ENCODE assay signal across 2 cellular contexts in the genomic region with DNA sequence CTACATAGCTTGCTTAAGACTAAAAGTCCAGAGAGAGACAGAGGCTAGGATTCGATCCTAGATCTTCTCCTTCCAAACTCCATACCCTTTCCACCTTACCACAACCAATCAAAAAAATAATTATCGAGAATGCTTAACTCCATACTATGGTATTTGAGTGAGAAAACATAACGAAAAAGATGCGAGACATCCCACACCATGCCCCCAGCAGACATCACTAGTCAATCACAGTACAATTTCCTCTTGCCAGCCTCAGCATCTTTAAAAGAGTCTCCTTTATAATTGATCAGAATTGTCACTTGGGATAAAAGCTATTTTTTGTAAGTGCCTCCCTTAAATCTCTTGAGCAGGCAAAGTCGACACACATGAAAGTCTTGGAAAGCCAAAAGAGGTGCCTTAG.
TF ChIP-seq lines count a peak whose summit lies in the region.

No MANE protein-coding gene starts in this region.

TF ChIP-seq in HEK293, 187 proteins besides CTCF, POLR2A, EP300 and RAD21:
- TF ChIP-seq, protein P1, sequence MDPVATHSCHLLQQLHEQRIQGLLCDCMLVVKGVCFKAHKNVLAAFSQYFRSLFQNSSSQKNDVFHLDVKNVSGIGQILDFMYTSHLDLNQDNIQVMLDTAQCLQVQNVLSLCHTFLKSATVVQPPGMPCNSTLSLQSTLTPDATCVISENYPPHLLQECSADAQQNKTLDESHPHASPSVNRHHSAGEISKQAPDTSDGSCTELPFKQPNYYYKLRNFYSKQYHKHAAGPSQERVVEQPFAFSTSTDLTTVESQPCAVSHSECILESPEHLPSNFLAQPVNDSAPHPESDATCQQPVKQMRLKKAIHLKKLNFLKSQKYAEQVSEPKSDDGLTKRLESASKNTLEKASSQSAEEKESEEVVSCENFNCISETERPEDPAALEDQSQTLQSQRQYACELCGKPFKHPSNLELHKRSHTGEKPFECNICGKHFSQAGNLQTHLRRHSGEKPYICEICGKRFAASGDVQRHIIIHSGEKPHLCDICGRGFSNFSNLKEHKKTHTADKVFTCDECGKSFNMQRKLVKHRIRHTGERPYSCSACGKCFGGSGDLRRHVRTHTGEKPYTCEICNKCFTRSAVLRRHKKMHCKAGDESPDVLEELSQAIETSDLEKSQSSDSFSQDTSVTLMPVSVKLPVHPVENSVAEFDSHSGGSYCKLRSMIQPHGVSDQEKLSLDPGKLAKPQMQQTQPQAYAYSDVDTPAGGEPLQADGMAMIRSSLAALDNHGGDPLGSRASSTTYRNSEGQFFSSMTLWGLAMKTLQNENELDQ (tag by site-specific recombination; IDR thresholded peaks at IDR 0.05; ENCODE audit: low read depth) = no peak
- peak; percentile 82; the same call in 1 of the 2 replicates for TF ChIP-seq ZNF23 (tag by site-specific recombination; IDR thresholded peaks at IDR 0.05; ENCODE audit: borderline replicate concordance)

TF ChIP-seq in GM12878, 131 proteins besides CTCF, POLR2A, EP300 and RAD21 (continues in another document):
- peak; percentile 58; the same call in 1 of the 2 replicates for TF ChIP-seq ZNF217 (IDR thresholded peaks at IDR 0.05)
- no peak for TF ChIP-seq CBFB (IDR thresholded peaks at IDR 0.05; ENCODE audit: low read depth)
- TF ChIP-seq, protein P2, sequence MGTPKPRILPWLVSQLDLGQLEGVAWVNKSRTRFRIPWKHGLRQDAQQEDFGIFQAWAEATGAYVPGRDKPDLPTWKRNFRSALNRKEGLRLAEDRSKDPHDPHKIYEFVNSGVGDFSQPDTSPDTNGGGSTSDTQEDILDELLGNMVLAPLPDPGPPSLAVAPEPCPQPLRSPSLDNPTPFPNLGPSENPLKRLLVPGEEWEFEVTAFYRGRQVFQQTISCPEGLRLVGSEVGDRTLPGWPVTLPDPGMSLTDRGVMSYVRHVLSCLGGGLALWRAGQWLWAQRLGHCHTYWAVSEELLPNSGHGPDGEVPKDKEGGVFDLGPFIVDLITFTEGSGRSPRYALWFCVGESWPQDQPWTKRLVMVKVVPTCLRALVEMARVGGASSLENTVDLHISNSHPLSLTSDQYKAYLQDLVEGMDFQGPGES (IDR thresholded peaks at IDR 0.05) = no peak
- no peak for TF ChIP-seq IRF4 (IDR thresholded peaks at IDR 0.05; ENCODE audit: low read depth, low read length)
- TF ChIP-seq ETV6 (conservative IDR thresholded peaks at IDR 0.05 in 1 of 2, IDR thresholded peaks at IDR 0.05 in 1 of 2; ENCODE audit: borderline replicate concordance in 1 of 2, low read depth in 1 of 2) = peak in 1 of 2 experiments; percentile 13; a peak in 1 of 4 replicates
- TF ChIP-seq WRNIP1 (IDR thresholded peaks at IDR 0.05; ENCODE audit: borderline replicate concordance, low read depth, low read length) = no peak
- TF ChIP-seq, protein P3, sequence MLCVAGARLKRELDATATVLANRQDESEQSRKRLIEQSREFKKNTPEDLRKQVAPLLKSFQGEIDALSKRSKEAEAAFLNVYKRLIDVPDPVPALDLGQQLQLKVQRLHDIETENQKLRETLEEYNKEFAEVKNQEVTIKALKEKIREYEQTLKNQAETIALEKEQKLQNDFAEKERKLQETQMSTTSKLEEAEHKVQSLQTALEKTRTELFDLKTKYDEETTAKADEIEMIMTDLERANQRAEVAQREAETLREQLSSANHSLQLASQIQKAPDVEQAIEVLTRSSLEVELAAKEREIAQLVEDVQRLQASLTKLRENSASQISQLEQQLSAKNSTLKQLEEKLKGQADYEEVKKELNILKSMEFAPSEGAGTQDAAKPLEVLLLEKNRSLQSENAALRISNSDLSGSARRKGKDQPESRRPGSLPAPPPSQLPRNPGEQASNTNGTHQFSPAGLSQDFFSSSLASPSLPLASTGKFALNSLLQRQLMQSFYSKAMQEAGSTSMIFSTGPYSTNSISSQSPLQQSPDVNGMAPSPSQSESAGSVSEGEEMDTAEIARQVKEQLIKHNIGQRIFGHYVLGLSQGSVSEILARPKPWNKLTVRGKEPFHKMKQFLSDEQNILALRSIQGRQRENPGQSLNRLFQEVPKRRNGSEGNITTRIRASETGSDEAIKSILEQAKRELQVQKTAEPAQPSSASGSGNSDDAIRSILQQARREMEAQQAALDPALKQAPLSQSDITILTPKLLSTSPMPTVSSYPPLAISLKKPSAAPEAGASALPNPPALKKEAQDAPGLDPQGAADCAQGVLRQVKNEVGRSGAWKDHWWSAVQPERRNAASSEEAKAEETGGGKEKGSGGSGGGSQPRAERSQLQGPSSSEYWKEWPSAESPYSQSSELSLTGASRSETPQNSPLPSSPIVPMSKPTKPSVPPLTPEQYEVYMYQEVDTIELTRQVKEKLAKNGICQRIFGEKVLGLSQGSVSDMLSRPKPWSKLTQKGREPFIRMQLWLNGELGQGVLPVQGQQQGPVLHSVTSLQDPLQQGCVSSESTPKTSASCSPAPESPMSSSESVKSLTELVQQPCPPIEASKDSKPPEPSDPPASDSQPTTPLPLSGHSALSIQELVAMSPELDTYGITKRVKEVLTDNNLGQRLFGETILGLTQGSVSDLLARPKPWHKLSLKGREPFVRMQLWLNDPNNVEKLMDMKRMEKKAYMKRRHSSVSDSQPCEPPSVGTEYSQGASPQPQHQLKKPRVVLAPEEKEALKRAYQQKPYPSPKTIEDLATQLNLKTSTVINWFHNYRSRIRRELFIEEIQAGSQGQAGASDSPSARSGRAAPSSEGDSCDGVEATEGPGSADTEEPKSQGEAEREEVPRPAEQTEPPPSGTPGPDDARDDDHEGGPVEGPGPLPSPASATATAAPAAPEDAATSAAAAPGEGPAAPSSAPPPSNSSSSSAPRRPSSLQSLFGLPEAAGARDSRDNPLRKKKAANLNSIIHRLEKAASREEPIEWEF (IDR thresholded peaks at IDR 0.05; ENCODE audit: insufficient replicate concordance, low read depth, low read length) = peak; percentile 33
- 0 out of 2 replicates have a peak, but pooled peaks have one; percentile 23 for TF ChIP-seq RUNX3 (IDR thresholded peaks at IDR 0.05; ENCODE audit: low read length)
- TF ChIP-seq HCFC1 (IDR thresholded peaks at IDR 0.05; ENCODE audit: low read length) = peak; percentile 36; the same call in 1 of the 2 replicates
- no peak for TF ChIP-seq NR2F1 (conservative IDR thresholded peaks at IDR 0.05)
- no peak for TF ChIP-seq RB1 (IDR thresholded peaks at IDR 0.05; ENCODE audit: borderline replicate concordance)
- no peak for TF ChIP-seq STAT3 (IDR thresholded peaks at IDR 0.05; ENCODE audit: low read depth, low read length)
- no peak for TF ChIP-seq SUPT20H (IDR thresholded peaks at IDR 0.05; ENCODE audit: borderline replicate concordance, control insufficient read depth, low read depth, low read length)
- TF ChIP-seq, protein P4, sequence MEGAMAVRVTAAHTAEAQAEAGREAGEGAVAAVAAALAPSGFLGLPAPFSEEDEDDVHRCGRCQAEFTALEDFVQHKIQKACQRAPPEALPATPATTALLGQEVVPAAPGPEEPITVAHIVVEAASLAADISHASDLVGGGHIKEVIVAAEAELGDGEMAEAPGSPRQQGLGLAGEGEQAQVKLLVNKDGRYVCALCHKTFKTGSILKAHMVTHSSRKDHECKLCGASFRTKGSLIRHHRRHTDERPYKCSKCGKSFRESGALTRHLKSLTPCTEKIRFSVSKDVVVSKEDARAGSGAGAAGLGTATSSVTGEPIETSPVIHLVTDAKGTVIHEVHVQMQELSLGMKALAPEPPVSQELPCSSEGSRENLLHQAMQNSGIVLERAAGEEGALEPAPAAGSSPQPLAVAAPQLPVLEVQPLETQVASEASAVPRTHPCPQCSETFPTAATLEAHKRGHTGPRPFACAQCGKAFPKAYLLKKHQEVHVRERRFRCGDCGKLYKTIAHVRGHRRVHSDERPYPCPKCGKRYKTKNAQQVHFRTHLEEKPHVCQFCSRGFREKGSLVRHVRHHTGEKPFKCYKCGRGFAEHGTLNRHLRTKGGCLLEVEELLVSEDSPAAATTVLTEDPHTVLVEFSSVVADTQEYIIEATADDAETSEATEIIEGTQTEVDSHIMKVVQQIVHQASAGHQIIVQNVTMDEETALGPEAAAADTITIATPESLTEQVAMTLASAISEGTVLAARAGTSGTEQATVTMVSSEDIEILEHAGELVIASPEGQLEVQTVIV (IDR thresholded peaks at IDR 0.05; ENCODE audit: borderline replicate concordance, partially characterized antibody) = no peak
- TF ChIP-seq RFX5 (IDR thresholded peaks at IDR 0.05; ENCODE audit: low read depth, low read length) = no peak
- TF ChIP-seq NBN (IDR thresholded peaks at IDR 0.05) = peak; percentile 18; the same call in 1 of the 2 replicates
- no peak for TF ChIP-seq RCOR1 (conservative IDR thresholded peaks at IDR 0.05; ENCODE audit: low read depth, low read length)
- no peak for TF ChIP-seq ZZZ3 (IDR thresholded peaks at IDR 0.05; ENCODE audit: control insufficient read depth, insufficient read length, low read depth)
- TF ChIP-seq CHD4 (IDR thresholded peaks at IDR 0.05) = no peak
- no peak for TF ChIP-seq ATF3 (IDR thresholded peaks at IDR 0.05; ENCODE audit: borderline replicate concordance, extremely low read depth, low read depth, low read length)
- TF ChIP-seq ZNF687 (IDR thresholded peaks at IDR 0.05) = no peak
- peak in 1 of 2 experiments; percentile 77; a peak in 2 of 4 replicates for TF ChIP-seq SRF (IDR thresholded peaks at IDR 0.05; ENCODE audit: low read depth in 2 of 2, low read length in 2 of 2)
- no peak for TF ChIP-seq USF1 (IDR thresholded peaks at IDR 0.05; ENCODE audit: borderline replicate concordance, extremely low read length, insufficient read depth, low read depth, low read length)
- TF ChIP-seq, protein P5, sequence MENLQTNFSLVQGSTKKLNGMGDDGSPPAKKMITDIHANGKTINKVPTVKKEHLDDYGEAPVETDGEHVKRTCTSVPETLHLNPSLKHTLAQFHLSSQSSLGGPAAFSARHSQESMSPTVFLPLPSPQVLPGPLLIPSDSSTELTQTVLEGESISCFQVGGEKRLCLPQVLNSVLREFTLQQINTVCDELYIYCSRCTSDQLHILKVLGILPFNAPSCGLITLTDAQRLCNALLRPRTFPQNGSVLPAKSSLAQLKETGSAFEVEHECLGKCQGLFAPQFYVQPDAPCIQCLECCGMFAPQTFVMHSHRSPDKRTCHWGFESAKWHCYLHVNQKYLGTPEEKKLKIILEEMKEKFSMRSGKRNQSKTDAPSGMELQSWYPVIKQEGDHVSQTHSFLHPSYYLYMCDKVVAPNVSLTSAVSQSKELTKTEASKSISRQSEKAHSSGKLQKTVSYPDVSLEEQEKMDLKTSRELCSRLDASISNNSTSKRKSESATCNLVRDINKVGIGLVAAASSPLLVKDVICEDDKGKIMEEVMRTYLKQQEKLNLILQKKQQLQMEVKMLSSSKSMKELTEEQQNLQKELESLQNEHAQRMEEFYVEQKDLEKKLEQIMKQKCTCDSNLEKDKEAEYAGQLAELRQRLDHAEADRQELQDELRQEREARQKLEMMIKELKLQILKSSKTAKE (IDR thresholded peaks at IDR 0.05; ENCODE audit: low read depth, poor library complexity, severe bottlenecking) = peak; percentile 17
- TF ChIP-seq, protein P6, sequence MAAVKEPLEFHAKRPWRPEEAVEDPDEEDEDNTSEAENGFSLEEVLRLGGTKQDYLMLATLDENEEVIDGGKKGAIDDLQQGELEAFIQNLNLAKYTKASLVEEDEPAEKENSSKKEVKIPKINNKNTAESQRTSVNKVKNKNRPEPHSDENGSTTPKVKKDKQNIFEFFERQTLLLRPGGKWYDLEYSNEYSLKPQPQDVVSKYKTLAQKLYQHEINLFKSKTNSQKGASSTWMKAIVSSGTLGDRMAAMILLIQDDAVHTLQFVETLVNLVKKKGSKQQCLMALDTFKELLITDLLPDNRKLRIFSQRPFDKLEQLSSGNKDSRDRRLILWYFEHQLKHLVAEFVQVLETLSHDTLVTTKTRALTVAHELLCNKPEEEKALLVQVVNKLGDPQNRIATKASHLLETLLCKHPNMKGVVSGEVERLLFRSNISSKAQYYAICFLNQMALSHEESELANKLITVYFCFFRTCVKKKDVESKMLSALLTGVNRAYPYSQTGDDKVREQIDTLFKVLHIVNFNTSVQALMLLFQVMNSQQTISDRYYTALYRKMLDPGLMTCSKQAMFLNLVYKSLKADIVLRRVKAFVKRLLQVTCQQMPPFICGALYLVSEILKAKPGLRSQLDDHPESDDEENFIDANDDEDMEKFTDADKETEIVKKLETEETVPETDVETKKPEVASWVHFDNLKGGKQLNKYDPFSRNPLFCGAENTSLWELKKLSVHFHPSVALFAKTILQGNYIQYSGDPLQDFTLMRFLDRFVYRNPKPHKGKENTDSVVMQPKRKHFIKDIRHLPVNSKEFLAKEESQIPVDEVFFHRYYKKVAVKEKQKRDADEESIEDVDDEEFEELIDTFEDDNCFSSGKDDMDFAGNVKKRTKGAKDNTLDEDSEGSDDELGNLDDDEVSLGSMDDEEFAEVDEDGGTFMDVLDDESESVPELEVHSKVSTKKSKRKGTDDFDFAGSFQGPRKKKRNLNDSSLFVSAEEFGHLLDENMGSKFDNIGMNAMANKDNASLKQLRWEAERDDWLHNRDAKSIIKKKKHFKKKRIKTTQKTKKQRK (IDR thresholded peaks at IDR 0.05; ENCODE audit: low read depth, low read length) = no peak
- no peak for TF ChIP-seq POLR2AphosphoS2 (IDR thresholded peaks at IDR 0.05; ENCODE audit: low read depth, low read length)
- TF ChIP-seq BACH1 (IDR thresholded peaks at IDR 0.05; ENCODE audit: borderline replicate concordance) = no peak
